37 cellular contexts compared by ENCODE assay signal in genomic region chr7:9023895-9024294, GRCh38.
"Had no signal": no experiment of that assay in that cellular context is flagged by ENCODE, and none has a peak within 500 bp of the region (broad histone marks: within the 10 kb centered on the region; RNA-seq: fewer than 3 reads in every experiment).

No MANE protein-coding gene starts in this region.

- H3K27me3 Mint-ChIP-seq: activated naive CD4-positive, alpha-beta T cell treated with anti-CD3 and anti-CD28 coated beads, Interleukin-2, amount 10 ng/mL, durations not matched to agents 7 days and 5 days; activated naive CD4-positive, alpha-beta T cell treated with anti-CD3 and anti-CD28 coated beads, Interleukin-2, amount 50 U/mL, for 24 hours; activated naive CD8-positive, alpha-beta T cell; activated naive CD8-positive, alpha-beta T cell treated with anti-CD3 and anti-CD28 coated beads for 36 hours; activated naive CD8-positive, alpha-beta T cell treated with anti-CD3 and anti-CD28 coated beads, Interleukin-2, amount 10 ng/mL, durations not matched to agents 7 days and 5 days; activated naive CD8-positive, alpha-beta T cell treated with anti-CD3 and anti-CD28 coated beads, Interleukin-2, amount 50 U/mL, for 24 hours; activated T-cell treated with anti-CD3 and anti-CD28 coated beads, Interleukin-2, amount 50 U/mL, for 24 hours; activated T-helper 17 cell treated with anti-CD3 and anti-CD28 coated beads, Interleukin-2, amount 50 U/mL, for 72 hours; brain; central memory CD8-positive, alpha-beta T cell had no signal

- DNase-seq: activated effector memory CD4-positive, alpha-beta T cell treated with anti-CD3 and anti-CD28 coated beads, Interleukin-2, amount 50 U/mL, for 16 hours; activated effector memory CD4-positive, alpha-beta T cell treated with Interleukin-2 at 50 U/mL for 16 hours; activated gamma-delta T cell; activated gamma-delta T cell treated with Interleukin-2 at 50 U/mL for 16 hours; activated naive CD4-positive, alpha-beta T cell; activated naive CD4-positive, alpha-beta T cell treated with anti-CD3 and anti-CD28 coated beads for 36 hours; activated naive CD4-positive, alpha-beta T cell treated with anti-CD3 and anti-CD28 coated beads, Interleukin-2, amount 10 ng/mL, durations not matched to agents 7 days and 5 days; activated naive CD4-positive, alpha-beta T cell treated with anti-CD3 and anti-CD28 coated beads, Interleukin-2, amount 50 U/mL, for 16 hours; activated naive CD4-positive, alpha-beta T cell treated with Interleukin-2 at 50 U/mL for 16 hours; activated naive CD8-positive, alpha-beta T cell treated with anti-CD3 and anti-CD28 coated beads for 36 hours; activated naive CD8-positive, alpha-beta T cell treated with anti-CD3 and anti-CD28 coated beads, Interleukin-2, amount 10 ng/mL, durations not matched to agents 7 days and 5 days; activated naive CD8-positive, alpha-beta T cell treated with anti-CD3 and anti-CD28 coated beads, Interleukin-2, amount 50 U/mL, for 24 hours; activated T-cell treated with anti-CD3 and anti-CD28 coated beads, Interleukin-2, amount 50 U/mL, for 24 hours; activated T-cell treated with anti-CD3 and anti-CD28 coated beads, Interleukin-2, amount 50 U/mL, for 4 hours; activated T-cell treated with anti-CD3 and anti-CD28 coated beads, Interleukin-2, amount 50 U/mL, for 48 hours; activated T-cell treated with anti-CD3 and anti-CD28 coated beads, Interleukin-2, amount 50 U/mL, for 72 hours; adrenal gland; amniotic stem cell; amygdala; anterior cingulate cortex; aorta; body of pancreas; brain microvascular endothelial cell; caudate nucleus; central memory CD4-positive, alpha-beta T cell; cerebellar nuclear complex had no signal

- H3K4me1 Mint-ChIP-seq: activated naive CD4-positive, alpha-beta T cell treated with anti-CD3 and anti-CD28 coated beads, Interleukin-2, amount 10 ng/mL, durations not matched to agents 7 days and 5 days; activated naive CD4-positive, alpha-beta T cell treated with anti-CD3 and anti-CD28 coated beads, Interleukin-2, amount 50 U/mL, for 24 hours; activated naive CD8-positive, alpha-beta T cell treated with anti-CD3 and anti-CD28 coated beads for 36 hours; activated naive CD8-positive, alpha-beta T cell treated with anti-CD3 and anti-CD28 coated beads, Interleukin-2, amount 10 ng/mL, durations not matched to agents 7 days and 5 days; activated naive CD8-positive, alpha-beta T cell treated with anti-CD3 and anti-CD28 coated beads, Interleukin-2, amount 50 U/mL, for 24 hours; activated T-helper 17 cell treated with anti-CD3 and anti-CD28 coated beads, Interleukin-2, amount 50 U/mL, for 72 hours; brain; central memory CD8-positive, alpha-beta T cell had no signal

- H3K36me3 ChIP-seq: adrenal gland, ascending aorta, brain microvascular endothelial cell, breast epithelium, cardiac muscle cell had no signal

- H3K36me3 Mint-ChIP-seq: activated naive CD4-positive, alpha-beta T cell treated with anti-CD3 and anti-CD28 coated beads, Interleukin-2, amount 10 ng/mL, durations not matched to agents 7 days and 5 days; activated naive CD4-positive, alpha-beta T cell treated with anti-CD3 and anti-CD28 coated beads, Interleukin-2, amount 50 U/mL, for 24 hours; activated naive CD4-positive, alpha-beta T cell treated with anti-CD3 and anti-CD28 coated beads, Interleukin-2, amount 50 U/mL, for 72 hours; activated naive CD8-positive, alpha-beta T cell; activated naive CD8-positive, alpha-beta T cell treated with anti-CD3 and anti-CD28 coated beads for 36 hours; activated naive CD8-positive, alpha-beta T cell treated with anti-CD3 and anti-CD28 coated beads, Interleukin-2, amount 10 ng/mL, durations not matched to agents 7 days and 5 days; brain had no signal

- ATAC-seq: activated naive CD4-positive, alpha-beta T cell treated with anti-CD3 and anti-CD28 coated beads, Interleukin-2, amount 50 U/mL, for 72 hours; activated naive CD8-positive, alpha-beta T cell treated with anti-CD3 and anti-CD28 coated beads, Interleukin-2, amount 50 U/mL, for 24 hours; activated T-cell treated with anti-CD3 and anti-CD28 coated beads, Interleukin-2, amount 50 U/mL, for 4 hours; activated T-cell treated with anti-CD3 and anti-CD28 coated beads, Interleukin-2, amount 50 U/mL, for 72 hours; activated T-helper 17 cell treated with anti-CD3 and anti-CD28 coated beads, Interleukin-2, amount 50 U/mL, for 72 hours; body of pancreas had no signal

- H3K4me3 ChIP-seq: adrenal gland, ascending aorta, body of pancreas, breast epithelium, cardiac muscle cell had no signal

- H3K27ac ChIP-seq: adrenal gland, ascending aorta, body of pancreas, brain microvascular endothelial cell, breast epithelium, cardiac muscle cell had no signal

- H3K9me3 ChIP-seq: adrenal gland, ascending aorta, body of pancreas, breast epithelium had no signal

- H3K4me3 Mint-ChIP-seq: activated naive CD4-positive, alpha-beta T cell treated with anti-CD3 and anti-CD28 coated beads for 36 hours; activated naive CD4-positive, alpha-beta T cell treated with anti-CD3 and anti-CD28 coated beads, Interleukin-2, amount 10 ng/mL, durations not matched to agents 7 days and 5 days; activated naive CD4-positive, alpha-beta T cell treated with anti-CD3 and anti-CD28 coated beads, Interleukin-2, amount 50 U/mL, for 24 hours; activated naive CD8-positive, alpha-beta T cell; activated naive CD8-positive, alpha-beta T cell treated with anti-CD3 and anti-CD28 coated beads for 36 hours; activated naive CD8-positive, alpha-beta T cell treated with anti-CD3 and anti-CD28 coated beads, Interleukin-2, amount 10 ng/mL, durations not matched to agents 7 days and 5 days; activated naive CD8-positive, alpha-beta T cell treated with anti-CD3 and anti-CD28 coated beads, Interleukin-2, amount 50 U/mL, for 24 hours; activated T-cell treated with anti-CD3 and anti-CD28 coated beads, Interleukin-2, amount 50 U/mL, for 24 hours; activated T-cell treated with anti-CD3 and anti-CD28 coated beads, Interleukin-2, amount 50 U/mL, for 4 hours; activated T-cell treated with anti-CD3 and anti-CD28 coated beads, Interleukin-2, amount 50 U/mL, for 72 hours; activated T-helper 1 cell treated with anti-CD3 and anti-CD28 coated beads, Interleukin-12 subunit alpha, Interleukin-12 subunit beta, Interleukin-2, Interleukin-4 antibody, amounts not matched to agents 30 ng/mL and 10 ng/mL and 1 ng/mL, durations not matched to agents 14 hours and 24 hours and 36 hours; activated T-helper 17 cell treated with anti-CD3 and anti-CD28 coated beads, Interleukin-2, amount 50 U/mL, for 72 hours; brain; central memory CD8-positive, alpha-beta T cell had no signal

- H3K27me3 ChIP-seq: adrenal gland, ascending aorta, body of pancreas, brain microvascular endothelial cell, breast epithelium, cardiac muscle cell had no signal

- H3K4me1 ChIP-seq: adrenal gland, ascending aorta, body of pancreas, breast epithelium had no signal

- H3K27ac Mint-ChIP-seq: activated naive CD4-positive, alpha-beta T cell treated with anti-CD3 and anti-CD28 coated beads for 36 hours; activated naive CD4-positive, alpha-beta T cell treated with anti-CD3 and anti-CD28 coated beads, Interleukin-2, amount 10 ng/mL, durations not matched to agents 7 days and 5 days; activated naive CD4-positive, alpha-beta T cell treated with anti-CD3 and anti-CD28 coated beads, Interleukin-2, amount 50 U/mL, for 24 hours; activated naive CD4-positive, alpha-beta T cell treated with anti-CD3 and anti-CD28 coated beads, Interleukin-2, amount 50 U/mL, for 72 hours; activated naive CD8-positive, alpha-beta T cell; activated naive CD8-positive, alpha-beta T cell treated with anti-CD3 and anti-CD28 coated beads for 36 hours; activated naive CD8-positive, alpha-beta T cell treated with anti-CD3 and anti-CD28 coated beads, Interleukin-2, amount 10 ng/mL, durations not matched to agents 7 days and 5 days; activated naive CD8-positive, alpha-beta T cell treated with anti-CD3 and anti-CD28 coated beads, Interleukin-2, amount 50 U/mL, for 24 hours; activated T-cell treated with anti-CD3 and anti-CD28 coated beads, Interleukin-2, amount 50 U/mL, for 24 hours; activated T-cell treated with anti-CD3 and anti-CD28 coated beads, Interleukin-2, amount 50 U/mL, for 72 hours; activated T-helper 1 cell treated with anti-CD3 and anti-CD28 coated beads, Interleukin-12 subunit alpha, Interleukin-12 subunit beta, Interleukin-2, Interleukin-4 antibody, amounts not matched to agents 30 ng/mL and 10 ng/mL and 1 ng/mL, durations not matched to agents 14 hours and 24 hours and 36 hours; activated T-helper 17 cell treated with anti-CD3 and anti-CD28 coated beads, Interleukin-2, amount 50 U/mL, for 72 hours; activated T-helper 2 cell treated with anti-CD3 and anti-CD28 coated beads, Interferon-gamma antibody, Interleukin-2, Interleukin-4, amounts not matched to agents 10 μg/mL and 5 μg/mL and 100 μg/mL, durations not matched to agents 14 hours and 24 hours and 36 hours; brain had no signal
